ENCODE assay signal across 18 cellular contexts in the genomic region with DNA sequence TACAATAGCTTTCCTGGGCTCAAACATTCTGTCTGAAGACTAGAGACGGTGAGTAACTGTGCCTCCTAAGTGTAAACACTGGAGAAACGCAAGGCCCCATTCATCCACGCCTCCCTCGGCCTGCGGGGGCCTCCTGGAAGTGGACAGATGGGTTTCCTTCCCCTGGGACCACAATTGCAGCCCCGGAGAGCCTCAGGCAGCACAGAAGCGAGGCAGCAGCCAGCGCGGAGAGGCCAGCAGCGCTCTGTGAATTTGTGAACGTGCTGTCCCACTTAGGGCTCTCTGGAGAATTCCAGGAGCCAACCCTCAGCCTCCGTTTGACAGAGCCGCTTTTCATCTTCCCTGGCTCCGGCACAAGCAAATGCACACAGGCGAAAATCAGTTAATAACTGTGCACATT. TPM values are rescaled to one million over a fixed set of nuclear protein-coding genes. Genes with fewer than 3 reads are reported as not detected.
DNase-seq lines count a peak whose midpoint lies in the region; ATAC-seq and TF ChIP-seq lines count a peak whose summit lies in the region.
"Had no signal": no experiment of that assay in that cellular context is flagged by ENCODE, and none has a peak within 500 bp of the region (broad histone marks: within the 10 kb centered on the region; RNA-seq: fewer than 3 reads in every experiment).

No MANE protein-coding gene starts in this region.

- POLR2A ChIA-PET in naive thymus-derived CD8-positive, alpha-beta T cell (lab: Charles Lee) = no interaction called here

- no peak overlapping the region for H3K27ac Mint-ChIP-seq in naive thymus-derived CD8-positive, alpha-beta T cell
- H3K27ac Mint-ChIP-seq: dendritic cell treated with granulocyte-macrophage colony-stimulating factor and Interleukin-4, amounts not matched to agents 40 ng/mL and 50 ng/mL, for 4 days had no signal

- no peaks in the 10 kb centered on the region for H3K36me3 ChIP-seq in spleen
- no peaks in the 10 kb centered on the region for H3K36me3 ChIP-seq in effector memory CD4-positive, alpha-beta T cell (ENCODE audit: control insufficient read depth, insufficient read depth, low read length)
- H3K36me3 ChIP-seq: esophagus muscularis mucosa, stomach had no signal

- no peaks in the 10 kb centered on the region for H3K36me3 Mint-ChIP-seq in naive thymus-derived CD8-positive, alpha-beta T cell

- no peak overlapping the region for H3K4me3 ChIP-seq in spleen
- no peak overlapping the region for H3K4me3 ChIP-seq in effector memory CD4-positive, alpha-beta T cell (ENCODE audit: insufficient read depth, low read depth, low read length, poor library complexity, severe bottlenecking)
- H3K4me3 ChIP-seq: stomach had no signal

- no peak for ATAC-seq in naive thymus-derived CD8-positive, alpha-beta T cell

- DNase-seq in NCI-H2227 (lab: John Stamatoyannopoulos, UW; ENCODE audit: unreplicated experiment) (peak; percentile 29), NCI-H2227 treated with DMSO at 0.1 percent for 48 hours (lab: John Stamatoyannopoulos, UW) (no peak), cerebellar nuclear complex (lab: John Stamatoyannopoulos, UW) (peak; percentile 60 to 66), left kidney (ENCODE audit: low read depth, low spot score) (peak; percentile 69), spleen (peak; percentile 49), erythroblast (lab: John Stamatoyannopoulos, UW) (no peak)
- no peak for DNase-seq in effector memory CD4-positive, alpha-beta T cell
- no peak for DNase-seq in naive thymus-derived CD8-positive, alpha-beta T cell
- DNase-seq: activated CD4-positive, CD25-positive, alpha-beta regulatory T cell treated with anti-CD3 and anti-CD28 coated beads, Interleukin-2, amount 50 U/mL, for 72 hours; kidney glomerular epithelial cell; MM.1S; NCI-H2081 treated with DMSO at 0.1 percent for 48 hours; stomach had no signal

- no peaks in the 10 kb centered on the region for H3K9me3 ChIP-seq in spleen
- H3K9me3 ChIP-seq in effector memory CD4-positive, alpha-beta T cell (ENCODE audit: control insufficient read depth, low read length) = no peaks in the 10 kb centered on the region
- H3K9me3 ChIP-seq: esophagus muscularis mucosa, stomach had no signal

- H3K4me1 ChIP-seq in spleen = no peaks in the 10 kb centered on the region
- H3K4me1 ChIP-seq in effector memory CD4-positive, alpha-beta T cell (ENCODE audit: control insufficient read depth, insufficient read depth, low read length, poor library complexity, severe bottlenecking) = no peaks in the 10 kb centered on the region

- H3K27me3 ChIP-seq in spleen (replicated peaks in 1 of 7) = peaks cover 0 to 8% (median 0%) of the 10 kb centered on the region in 7 donors
- no peaks in the 10 kb centered on the region for H3K27me3 ChIP-seq in effector memory CD4-positive, alpha-beta T cell (replicated peaks; ENCODE audit: control insufficient read depth, insufficient read depth, low read length, poor library complexity, severe bottlenecking)
- H3K27me3 ChIP-seq: stomach had no signal

- no peaks in the 10 kb centered on the region for H3K4me1 Mint-ChIP-seq in naive thymus-derived CD8-positive, alpha-beta T cell

- peaks cover 0 to 4% (median 0%) of the 10 kb centered on the region in 9 donors for H3K9me3 Mint-ChIP-seq in naive thymus-derived CD8-positive, alpha-beta T cell

- intact Hi-C loops in spleen (cut with DNase I; ENCODE audit: low total_unique reads) = no loop called here

- H3K27me3 Mint-ChIP-seq in naive thymus-derived CD8-positive, alpha-beta T cell = peaks cover 0 to 4% (median 0%) of the 10 kb centered on the region in 5 donors
- H3K27me3 Mint-ChIP-seq: dendritic cell treated with granulocyte-macrophage colony-stimulating factor and Interleukin-4, amounts not matched to agents 40 ng/mL and 50 ng/mL, for 4 days had no signal

- no peak overlapping the region for H3K4me3 Mint-ChIP-seq in naive thymus-derived CD8-positive, alpha-beta T cell
- H3K4me3 Mint-ChIP-seq: dendritic cell treated with granulocyte-macrophage colony-stimulating factor and Interleukin-4, amounts not matched to agents 40 ng/mL and 50 ng/mL, for 4 days had no signal

- no peak overlapping the region for H3K27ac ChIP-seq in spleen
- H3K27ac ChIP-seq in effector memory CD4-positive, alpha-beta T cell (ENCODE audit: insufficient read depth, low read length, poor library complexity, severe bottlenecking) = no peak overlapping the region
- H3K27ac ChIP-seq: esophagus muscularis mucosa, RWPE1, stomach had no signal

- WGBS in spleen, 5 donors = 35 to 61% (median 49%) methylated on average over 15 of the region's 15 CpGs

- TF ChIP-seq POLR2A in spleen (IDR thresholded peaks at IDR 0.05) (no peak), erythroblast (IDR thresholded peaks at IDR 0.05; ENCODE audit: low read length) (no peak)

- no peak for TF ChIP-seq CTCF in spleen (IDR thresholded peaks at IDR 0.05 in 8 of 11, conservative IDR thresholded peaks at IDR 0.05 in 3 of 11)

RNA-seq across cellular contexts. Expression of a gene that starts 23.2 kb away (rescaled TPM):
- total RNA-seq in spleen = under 1 TPM in 2 of 7 donors, not detected in 5; 0.03 to 0.19 TPM
- under 1 TPM in 1 of 3 donors, not detected in 2; under 0.01 TPM for polyA plus RNA-seq in spleen
- total RNA-seq in naive thymus-derived CD8-positive, alpha-beta T cell = not detected
- polyA plus RNA-seq in naive thymus-derived CD8-positive, alpha-beta T cell = under 1 TPM in 1 of 3 donors, not detected in 2; 0.15 TPM
- total RNA-seq: A172; T-helper 2 cell treated with Interferon-gamma antibody and Interleukin-4, amounts not matched to agents 100 ng/mL and 5 ng/mL, for 36 hours had no signal

Comparison
In these comparisons a context has a peak if more than half of its experiments do, and no peak if none do; other contexts are left out.
1. DNase-seq: peak in NCI-H2227 (single experiment), cerebellar nuclear complex (2 of 2), left kidney (single experiment) and spleen (single experiment); none in NCI-H2227 treated with DMSO at 0.1 percent for 48 hours (single experiment), effector memory CD4-positive, alpha-beta T cell (0 of 3), erythroblast (0 of 2) and naive thymus-derived CD8-positive, alpha-beta T cell (0 of 10).